ENCODE assay signal across 10 cellular contexts in the genomic region with DNA sequence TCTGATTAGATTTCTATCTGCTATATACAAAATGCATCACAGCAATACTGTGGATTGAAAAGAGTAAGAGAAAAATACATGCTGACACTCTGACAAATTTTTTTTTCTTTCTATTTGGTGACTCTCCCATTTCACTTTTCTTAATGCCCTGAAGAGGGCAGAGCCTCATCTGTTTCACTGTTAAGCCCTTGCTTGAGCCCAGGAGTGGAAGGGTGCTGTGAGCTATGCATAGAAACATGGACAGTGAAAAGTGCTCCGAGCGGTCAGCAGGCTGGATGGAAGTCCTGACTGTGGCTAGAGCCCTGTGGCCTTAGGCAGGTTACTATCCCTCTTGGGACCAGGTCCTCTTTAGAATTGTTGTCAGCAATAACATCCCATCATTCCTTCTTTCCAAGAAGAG. TPM values are rescaled to one million over a fixed set of nuclear protein-coding genes. Genes with fewer than 3 reads are reported as not detected.
DNase-seq lines count a peak whose midpoint lies in the region; ATAC-seq, FAIRE-seq and TF ChIP-seq lines count a peak whose summit lies in the region.
"Had no signal": no experiment of that assay in that cellular context is flagged by ENCODE, and none has a peak within 500 bp of the region (broad histone marks: within the 10 kb centered on the region; RNA-seq: fewer than 3 reads in every experiment).

No MANE protein-coding gene starts in this region.

- H3K4me3 ChIP-seq in astrocyte (ENCODE audit: insufficient read depth, low read depth, low read length) (no peak overlapping the region), left lung (no peak overlapping the region)

- H3K4me2 ChIP-seq in astrocyte (ENCODE audit: low read length), result no peak overlapping the region

- peak; percentile 42 for ATAC-seq in left lung
- ATAC-seq in activated CD4-positive, CD25-positive, alpha-beta regulatory T cell treated with anti-CD3 and anti-CD28 coated beads, Interleukin-2, amount 50 U/mL, for 24 hours, result no peak
- ATAC-seq in HG03378 (IDR thresholded peaks at IDR 0.05; ENCODE audit: unreplicated experiment), result no peak
- ATAC-seq in sciatic nerve, result no peak
- ATAC-seq in HG02885 (IDR thresholded peaks at IDR 0.05; ENCODE audit: poor library complexity, unreplicated experiment), result no peak

- H3K27me3 ChIP-seq in astrocyte (ENCODE audit: insufficient read depth, low read length) (no peaks in the 10 kb centered on the region), left lung (no peaks in the 10 kb centered on the region)

- FAIRE-seq in D721Med (lab: Jason Lieb, UNC), result no peak
- no peak for FAIRE-seq in astrocyte (lab: Jason Lieb, UNC)
- FAIRE-seq: islet of Langerhans had no signal

- intact Hi-C loops in left lung (cut with DNase I), result no loop called here
- intact Hi-C loops in sciatic nerve (cut with DNase I), result no loop called here

- no peak overlapping the region for H3K27ac Mint-ChIP-seq in astrocyte (ENCODE audit: unreplicated experiment)

- no peak overlapping the region for H2AFZ ChIP-seq in astrocyte (ENCODE audit: low read depth, low read length)

- H3K79me2 ChIP-seq in astrocyte (ENCODE audit: insufficient read depth, low read length), result no peaks in the 10 kb centered on the region

- no peaks in the 10 kb centered on the region for H3K27me3 Mint-ChIP-seq in astrocyte (ENCODE audit: low read depth, unreplicated experiment)

- H3K4me1 Mint-ChIP-seq in astrocyte (ENCODE audit: low read depth, unreplicated experiment), result no peaks in the 10 kb centered on the region

- no peak for DNase-seq in D721Med (ENCODE audit: insufficient read length, low spot score)
- DNase-seq in LHCN-M2 (ENCODE audit: low read depth), result peak; percentile 15
- DNase-seq in astrocyte (ENCODE audit: low read depth), result peak; percentile 13
- no peak for DNase-seq in left lung
- DNase-seq in sciatic nerve (ENCODE audit: low spot score), result no peak
- DNase-seq: NCI-H1105 had no signal

- no peaks in the 10 kb centered on the region for H3K9me3 ChIP-seq in astrocyte (ENCODE audit: insufficient read depth, low read depth, low read length)
- no peaks in the 10 kb centered on the region for H3K9me3 ChIP-seq in left lung

- H3K4me3 Mint-ChIP-seq in astrocyte (ENCODE audit: unreplicated experiment), result no peak overlapping the region

- H3K9ac ChIP-seq in astrocyte (ENCODE audit: low read length), result no peak overlapping the region

- peaks cover 5% of the 10 kb centered on the region for H3K36me3 Mint-ChIP-seq in astrocyte (ENCODE audit: low read depth, unreplicated experiment)

- H3K4me1 ChIP-seq in astrocyte (ENCODE audit: insufficient read depth, low read length) (no peaks in the 10 kb centered on the region), left lung (no peaks in the 10 kb centered on the region)

- H3K27ac ChIP-seq in astrocyte (ENCODE audit: low read depth, low read length) (no peak overlapping the region), left lung (no peak overlapping the region)

- H3K36me3 ChIP-seq in astrocyte (ENCODE audit: insufficient read depth, low read length) (peaks cover 34% of the 10 kb centered on the region), left lung (peaks cover 0 to 100% of the 10 kb centered on the region in 2 donors)

- no peaks in the 10 kb centered on the region for H4K20me1 ChIP-seq in astrocyte (ENCODE audit: insufficient read depth, low read length)

- TF ChIP-seq CTCF in D721Med (IDR thresholded peaks at IDR 0.05; ENCODE audit: insufficient read depth, missing control alignments) (peak; percentile 36), astrocyte (IDR thresholded peaks at IDR 0.05; ENCODE audit: insufficient read depth, low read depth, low read length) (peak; percentile 34), left lung (IDR thresholded peaks at IDR 0.05) (peak in 1 of 2 donors; percentile 18)

- H3K9me3 Mint-ChIP-seq in astrocyte (ENCODE audit: unreplicated experiment), result no peaks in the 10 kb centered on the region

RNA-seq across cellular contexts. Expression of a gene that starts 17.4 kb away (rescaled TPM):
- total RNA-seq in LHCN-M2 (2014; rRNA removed), result 177 and 201 TPM in 2 replicates
- polyA plus RNA-seq in LHCN-M2 (2012), result 44.7 TPM
- 56.6 and 64.1 TPM in 2 replicates for total RNA-seq in astrocyte
- 10 to 100 TPM; 41.5 to 60.5 TPM for total RNA-seq in left lung
- total RNA-seq in sciatic nerve, result 39.5 TPM

Comparison
In these comparisons a context has a peak if more than half of its experiments do, and no peak if none do; other contexts are left out.
1. DNase-seq: peak in LHCN-M2 (single experiment) and astrocyte (single experiment); none in D721Med (single experiment), left lung (0 of 2) and sciatic nerve (single experiment).